1 cellular context compared by ENCODE assay signal in genomic region chr15:40282144-40282869, GRCh38.
TF ChIP-seq lines count a peak whose summit lies in the region.

No MANE protein-coding gene starts in this region.

TF ChIP-seq in K562, 482 proteins besides CTCF, POLR2A, EP300 and RAD21 (continued from another document and continues in another):
- TF ChIP-seq THAP12 (CRISPR knock-in tag; IDR thresholded peaks at IDR 0.05): no peak; the same call in 1 of the 2 replicates
- TF ChIP-seq ZNF134 (CRISPR knock-in tag; conservative IDR thresholded peaks at IDR 0.05): no peak
- TF ChIP-seq ZNF561 (CRISPR knock-in tag; conservative IDR thresholded peaks at IDR 0.05): no peak
- TF ChIP-seq ZFP91 (CRISPR knock-in tag; IDR thresholded peaks at IDR 0.05): no peak
- no peak for TF ChIP-seq TCF7L2 (IDR thresholded peaks at IDR 0.05; ENCODE audit: low read depth, low read length)
- no peak for TF ChIP-seq NELFE (IDR thresholded peaks at IDR 0.05; ENCODE audit: insufficient read depth, insufficient read length)
- TF ChIP-seq IRF1 (CRISPR knock-in tag; IDR thresholded peaks at IDR 0.05; ENCODE audit: borderline replicate concordance): no peak
- TF ChIP-seq, protein P1, sequence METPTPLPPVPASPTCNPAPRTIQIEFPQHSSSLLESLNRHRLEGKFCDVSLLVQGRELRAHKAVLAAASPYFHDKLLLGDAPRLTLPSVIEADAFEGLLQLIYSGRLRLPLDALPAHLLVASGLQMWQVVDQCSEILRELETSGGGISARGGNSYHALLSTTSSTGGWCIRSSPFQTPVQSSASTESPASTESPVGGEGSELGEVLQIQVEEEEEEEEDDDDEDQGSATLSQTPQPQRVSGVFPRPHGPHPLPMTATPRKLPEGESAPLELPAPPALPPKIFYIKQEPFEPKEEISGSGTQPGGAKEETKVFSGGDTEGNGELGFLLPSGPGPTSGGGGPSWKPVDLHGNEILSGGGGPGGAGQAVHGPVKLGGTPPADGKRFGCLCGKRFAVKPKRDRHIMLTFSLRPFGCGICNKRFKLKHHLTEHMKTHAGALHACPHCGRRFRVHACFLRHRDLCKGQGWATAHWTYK (CRISPR knock-in tag; IDR thresholded peaks at IDR 0.05): peak; percentile 77
- 0 out of 2 replicates have a peak, but pooled peaks have one; percentile 52 for TF ChIP-seq CBX1 (IDR thresholded peaks at IDR 0.05; ENCODE audit: low read depth)
- TF ChIP-seq, protein P2, sequence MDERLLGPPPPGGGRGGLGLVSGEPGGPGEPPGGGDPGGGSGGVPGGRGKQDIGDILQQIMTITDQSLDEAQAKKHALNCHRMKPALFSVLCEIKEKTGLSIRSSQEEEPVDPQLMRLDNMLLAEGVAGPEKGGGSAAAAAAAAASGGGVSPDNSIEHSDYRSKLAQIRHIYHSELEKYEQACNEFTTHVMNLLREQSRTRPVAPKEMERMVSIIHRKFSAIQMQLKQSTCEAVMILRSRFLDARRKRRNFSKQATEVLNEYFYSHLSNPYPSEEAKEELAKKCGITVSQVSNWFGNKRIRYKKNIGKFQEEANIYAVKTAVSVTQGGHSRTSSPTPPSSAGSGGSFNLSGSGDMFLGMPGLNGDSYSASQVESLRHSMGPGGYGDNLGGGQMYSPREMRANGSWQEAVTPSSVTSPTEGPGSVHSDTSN (CRISPR knock-in tag; IDR thresholded peaks at IDR 0.05; ENCODE audit: low read depth): no peak
- TF ChIP-seq, protein P2 (tag; conservative IDR thresholded peaks at IDR 0.05; ENCODE audit: low read depth): no peak
- TF ChIP-seq CBFB (CRISPR knock-in tag; IDR thresholded peaks at IDR 0.05): peak; percentile 43; the same call in 1 of the 2 replicates
- no peak for TF ChIP-seq USF2 (CRISPR knock-in tag; IDR thresholded peaks at IDR 0.05)
- TF ChIP-seq TAF15 (IDR thresholded peaks at IDR 0.05; ENCODE audit: low read depth, low read length): no peak
- no peak for TF ChIP-seq ZNF780A (CRISPR knock-in tag; IDR thresholded peaks at IDR 0.05)
- peak; percentile 97 for TF ChIP-seq HNRNPL (IDR thresholded peaks at IDR 0.05; ENCODE audit: low read depth, low read length)
- TF ChIP-seq ZBTB7A (IDR thresholded peaks at IDR 0.05; ENCODE audit: borderline replicate concordance, control insufficient read depth, low read depth, low read length): peak; percentile 64; the same call in 1 of the 2 replicates
- TF ChIP-seq ZNF324 (CRISPR knock-in tag; IDR thresholded peaks at IDR 0.05): no peak
- TF ChIP-seq KLF1 (tag; IDR thresholded peaks at IDR 0.05): 0 out of 2 replicates have a peak, but pooled peaks have one; percentile 22
- TF ChIP-seq L3MBTL2 (IDR thresholded peaks at IDR 0.05): peak; percentile 94
- no peak for TF ChIP-seq NCOA1 (IDR thresholded peaks at IDR 0.05; ENCODE audit: low read depth)
- TF ChIP-seq FOSL1 (tag; conservative IDR thresholded peaks at IDR 0.05): 0 out of 2 replicates have a peak, but pooled peaks have one; percentile 6
- no peak for TF ChIP-seq GTF2A2 (tag; IDR thresholded peaks at IDR 0.05)
- TF ChIP-seq, protein P3, sequence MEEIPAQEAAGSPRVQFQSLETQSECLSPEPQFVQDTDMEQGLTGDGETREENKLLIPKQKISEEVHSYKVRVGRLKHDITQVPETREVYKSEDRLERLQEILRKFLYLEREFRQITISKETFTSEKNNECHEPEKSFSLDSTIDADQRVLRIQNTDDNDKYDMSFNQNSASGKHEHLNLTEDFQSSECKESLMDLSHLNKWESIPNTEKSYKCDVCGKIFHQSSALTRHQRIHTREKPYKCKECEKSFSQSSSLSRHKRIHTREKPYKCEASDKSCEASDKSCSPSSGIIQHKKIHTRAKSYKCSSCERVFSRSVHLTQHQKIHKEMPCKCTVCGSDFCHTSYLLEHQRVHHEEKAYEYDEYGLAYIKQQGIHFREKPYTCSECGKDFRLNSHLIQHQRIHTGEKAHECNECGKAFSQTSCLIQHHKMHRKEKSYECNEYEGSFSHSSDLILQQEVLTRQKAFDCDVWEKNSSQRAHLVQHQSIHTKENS (CRISPR knock-in tag; IDR thresholded peaks at IDR 0.05): no peak
- TF ChIP-seq, protein P4, sequence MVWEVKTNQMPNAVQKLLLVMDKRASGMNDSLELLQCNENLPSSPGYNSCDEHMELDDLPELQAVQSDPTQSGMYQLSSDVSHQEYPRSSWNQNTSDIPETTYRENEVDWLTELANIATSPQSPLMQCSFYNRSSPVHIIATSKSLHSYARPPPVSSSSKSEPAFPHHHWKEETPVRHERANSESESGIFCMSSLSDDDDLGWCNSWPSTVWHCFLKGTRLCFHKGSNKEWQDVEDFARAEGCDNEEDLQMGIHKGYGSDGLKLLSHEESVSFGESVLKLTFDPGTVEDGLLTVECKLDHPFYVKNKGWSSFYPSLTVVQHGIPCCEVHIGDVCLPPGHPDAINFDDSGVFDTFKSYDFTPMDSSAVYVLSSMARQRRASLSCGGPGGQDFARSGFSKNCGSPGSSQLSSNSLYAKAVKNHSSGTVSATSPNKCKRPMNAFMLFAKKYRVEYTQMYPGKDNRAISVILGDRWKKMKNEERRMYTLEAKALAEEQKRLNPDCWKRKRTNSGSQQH (CRISPR knock-in tag; IDR thresholded peaks at IDR 0.05): no peak
- TF ChIP-seq THRB (CRISPR knock-in tag; conservative IDR thresholded peaks at IDR 0.05): no peak
- TF ChIP-seq NRF1 (conservative IDR thresholded peaks at IDR 0.05 in 1 of 2, IDR thresholded peaks at IDR 0.05 in 1 of 2): peak; percentile 79 to 82
- TF ChIP-seq ELF2 (CRISPR knock-in tag; IDR thresholded peaks at IDR 0.05): no peak
- TF ChIP-seq ZFX (CRISPR knock-in tag; IDR thresholded peaks at IDR 0.05): peak; percentile 86
- no peak for TF ChIP-seq FOXK1 (CRISPR knock-in tag; IDR thresholded peaks at IDR 0.05; ENCODE audit: borderline replicate concordance)
- TF ChIP-seq, protein P5, sequence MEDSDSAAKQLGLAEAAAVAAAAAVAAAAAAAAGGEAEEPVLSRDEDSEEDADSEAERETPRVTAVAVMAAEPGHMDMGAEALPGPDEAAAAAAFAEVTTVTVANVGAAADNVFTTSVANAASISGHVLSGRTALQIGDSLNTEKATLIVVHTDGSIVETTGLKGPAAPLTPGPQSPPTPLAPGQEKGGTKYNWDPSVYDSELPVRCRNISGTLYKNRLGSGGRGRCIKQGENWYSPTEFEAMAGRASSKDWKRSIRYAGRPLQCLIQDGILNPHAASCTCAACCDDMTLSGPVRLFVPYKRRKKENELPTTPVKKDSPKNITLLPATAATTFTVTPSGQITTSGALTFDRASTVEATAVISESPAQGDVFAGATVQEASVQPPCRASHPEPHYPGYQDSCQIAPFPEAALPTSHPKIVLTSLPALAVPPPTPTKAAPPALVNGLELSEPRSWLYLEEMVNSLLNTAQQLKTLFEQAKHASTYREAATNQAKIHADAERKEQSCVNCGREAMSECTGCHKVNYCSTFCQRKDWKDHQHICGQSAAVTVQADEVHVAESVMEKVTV (CRISPR knock-in tag; IDR thresholded peaks at IDR 0.05): no peak
- no peak for TF ChIP-seq PURB (CRISPR knock-in tag; IDR thresholded peaks at IDR 0.05; ENCODE audit: low read depth)
- no peak for TF ChIP-seq FOXK2 (conservative IDR thresholded peaks at IDR 0.05 in 1 of 2, IDR thresholded peaks at IDR 0.05 in 1 of 2; ENCODE audit: low read depth in 2 of 2)
- no peak for TF ChIP-seq ETS2 (tag; IDR thresholded peaks at IDR 0.05; ENCODE audit: borderline replicate concordance, poor library complexity, severe bottlenecking)
- no peak for TF ChIP-seq POLR2G (IDR thresholded peaks at IDR 0.05; ENCODE audit: low read depth, low read length)
- TF ChIP-seq KLF10 (CRISPR knock-in tag; IDR thresholded peaks at IDR 0.05): no peak
- TF ChIP-seq MLLT1 (IDR thresholded peaks at IDR 0.05): no peak
- no peak for TF ChIP-seq LARP7 (IDR thresholded peaks at IDR 0.05)
- no peak; the same call in 1 of the 2 replicates for TF ChIP-seq ATF2 (CRISPR knock-in tag; IDR thresholded peaks at IDR 0.05)
- no peak for TF ChIP-seq EP400 (IDR thresholded peaks at IDR 0.05)
